Comparison of ENCODE assay signal across 9 cellular contexts in genomic region chr3:158570999-158571702, GRCh38.
DNase-seq lines count a peak whose midpoint lies in the region; ATAC-seq and TF ChIP-seq lines count a peak whose summit lies in the region.
"Had no signal": no experiment of that assay in that cellular context is flagged by ENCODE, and none has a peak within 500 bp of the region (broad histone marks: within the 10 kb centered on the region; RNA-seq: fewer than 3 reads in every experiment).

Gene MLF1, plus strand, starts transcription at chr3:158571194. Its CDS starts 107 bp downstream, at chr3:158571301.

- no peak for TF ChIP-seq CTCF in 22Rv1 (IDR thresholded peaks at IDR 0.05)

- DNase-seq in NCI-H345 (lab: John Stamatoyannopoulos, UW) (peak; percentile 92), cortex of kidney (lab: John Stamatoyannopoulos, UW) (peak; percentile 22), kidney glomerular epithelial cell (lab: John Stamatoyannopoulos, UW) (peak; percentile 95)
- DNase-seq in activated CD4-positive, alpha-beta T cell treated with anti-CD3 and anti-CD28 coated beads, Interleukin-2, amount 50 U/mL, for 24 hours (ENCODE audit: low read depth in 1 of 2, low spot score in 1 of 2) = peak; percentile 51 to 81
- peak; percentile 75 to 82 (median 78) for DNase-seq in stimulated activated CD4-positive, alpha-beta T cell treated with anti-CD3 and anti-CD28 coated beads, Interleukin-12 subunit alpha, Interleukin-12 subunit beta, amount 100 ng/mL, for 48 hours (ENCODE audit: low read depth in 2 of 3, low spot score in 1 of 3)

- H3K27ac ChIP-seq in 22Rv1 = peak within 1 kb of the TSS; percentile 56
- H3K27ac ChIP-seq: BLaER1 treated with 17β-estradiol and CSF1 and Interleukin-3, amounts not matched to agents 10 nM and 100 nM had no signal

- ATAC-seq in GM18868 (IDR thresholded peaks at IDR 0.05; ENCODE audit: unreplicated experiment) = peak; percentile 100
- ATAC-seq in HG03135 (IDR thresholded peaks at IDR 0.05; ENCODE audit: unreplicated experiment) = peak; percentile 99

Comparison
In these comparisons a context has a peak if more than half of its experiments do, and no peak if none do; other contexts are left out.
1. Peak in every context shown above with its lines: DNase-seq, ATAC-seq and H3K27ac ChIP-seq.
2. DNase-seq: peak in every context shown above with its lines; median percentile 95 in kidney glomerular epithelial cell; 92 in NCI-H345; 78 in stimulated activated CD4-positive, alpha-beta T cell treated with anti-CD3 and anti-CD28 coated beads, Interleukin-12 subunit alpha, Interleukin-12 subunit beta, amount 100 ng/mL, for 48 hours; 66 in activated CD4-positive, alpha-beta T cell treated with anti-CD3 and anti-CD28 coated beads, Interleukin-2, amount 50 U/mL, for 24 hours; 22 in cortex of kidney.